Comparison of ENCODE assay signal across 1 cellular context in the genomic region with DNA sequence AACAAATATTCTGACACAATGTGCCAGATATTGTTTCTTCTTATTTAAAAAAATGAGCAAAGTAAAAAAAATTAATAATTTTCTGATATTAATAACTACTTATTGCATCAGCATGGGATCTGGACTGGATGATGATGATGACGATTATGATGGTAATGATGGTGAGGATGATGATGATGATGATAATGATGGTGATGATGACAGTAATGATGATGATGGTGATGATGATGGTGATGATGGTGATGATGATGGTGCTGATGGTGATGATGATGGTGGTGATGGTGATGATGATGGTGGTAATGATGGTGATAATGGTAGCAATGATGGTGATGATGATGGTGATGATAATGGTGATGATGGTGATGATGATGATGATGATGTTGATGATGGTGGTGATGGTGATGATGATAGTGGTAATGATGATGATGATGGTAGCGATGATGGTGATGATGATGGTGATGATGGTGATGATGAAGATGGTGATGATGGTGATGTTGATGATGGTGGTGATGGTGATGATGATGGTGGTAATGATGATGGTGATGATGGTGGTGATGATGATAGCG.
TF ChIP-seq lines count a peak whose summit lies in the region.

No MANE protein-coding gene starts in this region.

TF ChIP-seq in H1, 55 proteins besides CTCF, POLR2A, EP300 and RAD21:
- no peak for TF ChIP-seq FOSL1 (IDR thresholded peaks at IDR 0.05; ENCODE audit: insufficient read depth, low read depth, low read length)
- TF ChIP-seq HDAC6 (IDR thresholded peaks at IDR 0.05; ENCODE audit: low read depth, low read length) = no peak
- no peak for TF ChIP-seq BACH1 (IDR thresholded peaks at IDR 0.05; ENCODE audit: low read length)
- no peak for TF ChIP-seq GABPA (IDR thresholded peaks at IDR 0.05; ENCODE audit: borderline replicate concordance, insufficient read depth, low read length)
- no peak for TF ChIP-seq YY1 (IDR thresholded peaks at IDR 0.05; ENCODE audit: low read depth, low read length)
- no peak for TF ChIP-seq RFX5 (IDR thresholded peaks at IDR 0.05; ENCODE audit: borderline replicate concordance, low read depth, low read length)
- no peak for TF ChIP-seq RNF2 (IDR thresholded peaks at IDR 0.05; ENCODE audit: borderline replicate concordance, low read depth, low read length, missing control alignments, poor library complexity, severe bottlenecking)
- no peak for TF ChIP-seq PHF8 (conservative IDR thresholded peaks at IDR 0.05; ENCODE audit: low read depth, low read length)
- TF ChIP-seq ZNF274 (IDR thresholded peaks at IDR 0.05; ENCODE audit: borderline replicate concordance, extremely low read depth, low read length) = no peak
- TF ChIP-seq, protein P1, sequence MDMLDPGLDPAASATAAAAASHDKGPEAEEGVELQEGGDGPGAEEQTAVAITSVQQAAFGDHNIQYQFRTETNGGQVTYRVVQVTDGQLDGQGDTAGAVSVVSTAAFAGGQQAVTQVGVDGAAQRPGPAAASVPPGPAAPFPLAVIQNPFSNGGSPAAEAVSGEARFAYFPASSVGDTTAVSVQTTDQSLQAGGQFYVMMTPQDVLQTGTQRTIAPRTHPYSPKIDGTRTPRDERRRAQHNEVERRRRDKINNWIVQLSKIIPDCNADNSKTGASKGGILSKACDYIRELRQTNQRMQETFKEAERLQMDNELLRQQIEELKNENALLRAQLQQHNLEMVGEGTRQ (IDR thresholded peaks at IDR 0.05; ENCODE audit: low read length) = no peak
- no peak for TF ChIP-seq KDM5A (IDR thresholded peaks at IDR 0.05; ENCODE audit: low read length)
- TF ChIP-seq SAP30 (IDR thresholded peaks at IDR 0.05; ENCODE audit: insufficient read depth, insufficient replicate concordance, low read length) = no peak
- TF ChIP-seq SIX5 (IDR thresholded peaks at IDR 0.05; ENCODE audit: low read depth, low read length) = no peak
- TF ChIP-seq CREB1 (IDR thresholded peaks at IDR 0.05) = no peak
- TF ChIP-seq CBX8 (IDR thresholded peaks at IDR 0.05; ENCODE audit: borderline replicate concordance, low read depth, low read length) = no peak
- no peak for TF ChIP-seq NANOG (IDR thresholded peaks at IDR 0.05; ENCODE audit: insufficient read depth, low read depth, low read length, poor library complexity, severe bottlenecking)
